ENCODE assay signal across 13 cellular contexts in the genomic region with DNA sequence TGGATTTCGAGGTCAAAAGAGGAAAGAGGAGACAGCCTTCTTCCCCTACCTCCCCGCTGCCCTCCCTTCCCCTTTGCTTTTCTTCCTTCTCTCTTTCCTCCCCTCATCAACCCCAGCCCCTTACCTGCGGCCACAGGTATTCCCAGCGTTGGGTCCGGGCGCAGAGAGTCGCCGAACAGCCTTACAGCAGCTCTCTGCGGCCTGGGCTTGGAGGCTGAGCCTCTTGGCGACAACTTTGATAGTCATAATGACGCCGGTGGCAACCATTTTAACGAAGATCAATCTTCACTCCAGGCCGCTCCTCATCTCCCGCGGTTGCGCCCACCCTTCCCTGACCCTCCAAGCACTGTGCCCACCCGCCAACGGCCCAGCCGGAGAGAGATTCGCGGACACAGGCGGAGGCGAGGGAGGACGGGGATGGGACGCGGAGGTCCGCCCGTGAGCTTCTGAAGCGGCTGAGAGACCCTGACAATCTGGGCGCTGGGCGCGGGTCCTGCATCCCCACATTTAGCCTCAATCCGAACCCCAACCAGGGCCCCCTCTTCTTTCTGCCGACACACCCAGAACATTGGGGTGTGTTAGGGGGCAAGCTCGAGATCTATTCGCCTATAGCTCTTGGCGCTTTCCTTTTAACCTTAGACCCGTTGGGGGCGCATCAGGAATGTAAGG. TPM values are rescaled to one million over a fixed set of nuclear protein-coding genes. Genes with fewer than 3 reads are reported as not detected.
DNase-seq lines count a peak whose midpoint lies in the region; ATAC-seq, FAIRE-seq and TF ChIP-seq lines count a peak whose summit lies in the region.
"Had no signal": no experiment of that assay in that cellular context is flagged by ENCODE, and none has a peak within 500 bp of the region (broad histone marks: within the 10 kb centered on the region; RNA-seq: fewer than 3 reads in every experiment).

No MANE protein-coding gene starts in this region.

- H3K9ac ChIP-seq in HepG2 (ENCODE audit: insufficient read depth, low read depth, low read length) (no peak overlapping the region), kidney (ENCODE audit: low read length in 2 of 2) (no peak overlapping the region)

- H2AFZ ChIP-seq in HepG2 (ENCODE audit: low read length): no peak overlapping the region

- ATAC-seq in HepG2 (no peak), right lobe of liver (no peak), Panc1 (no peak), upper lobe of right lung (no peak), GM18511 (IDR thresholded peaks at IDR 0.05; ENCODE audit: unreplicated experiment) (no peak)
- ATAC-seq: stimulated activated naive CD8-positive, alpha-beta T cell treated with anti-CD3 and anti-CD28 coated beads, Interleukin-15, amount 100 ng/mL, for 72 hours had no signal

- TF ChIP-seq CTCF in HepG2 (CRISPR knock-in tag; IDR thresholded peaks at IDR 0.05): no peak
- TF ChIP-seq CTCF in right lobe of liver (IDR thresholded peaks at IDR 0.05): no peak
- no peak for TF ChIP-seq CTCF in Panc1 (IDR thresholded peaks at IDR 0.05)
- no peak for TF ChIP-seq CTCF in kidney (IDR thresholded peaks at IDR 0.05; ENCODE audit: borderline replicate concordance, extremely low read depth, insufficient read depth)
- no peak for TF ChIP-seq CTCF in upper lobe of right lung (IDR thresholded peaks at IDR 0.05)

- intact Hi-C loops in HepG2 (cut with micrococcal nuclease; ENCODE audit: unreplicated experiment): no loop called here
- intact Hi-C loops in right lobe of liver (cut with DNase I): loop anchor here in 1 of 2 donors (10.0 kb wide), 1 partner anchor 400 kb away; no protein-coding TSS in a partner anchor
- intact Hi-C loops in Panc1 (cut with micrococcal nuclease; ENCODE audit: unreplicated experiment): loop anchor here (10.0 kb wide), 1 partner anchor 120 kb away; no protein-coding TSS in a partner anchor
- intact Hi-C loops in kidney (cut with DNase I): no loop called here
- intact Hi-C loops in upper lobe of right lung (cut with DNase I): no loop called here

- H3K4me2 ChIP-seq in HepG2 (ENCODE audit: low read depth, low read length): no peak overlapping the region

- H3K4me1 ChIP-seq in HepG2 (ENCODE audit: insufficient read depth, low read length): peaks cover 25% of the 10 kb centered on the region
- peaks cover 0 to 8% (median 4%) of the 10 kb centered on the region in 4 donors for H3K4me1 ChIP-seq in right lobe of liver
- peaks cover 9% of the 10 kb centered on the region for H3K4me1 ChIP-seq in Panc1 (ENCODE audit: control insufficient read depth, insufficient read depth, low read length)
- H3K4me1 ChIP-seq in kidney (ENCODE audit: control insufficient read depth in 1 of 2, insufficient read depth in 1 of 2, low read depth in 1 of 2, low read length in 2 of 2): peaks cover 0 to 10% of the 10 kb centered on the region in 2 donors
- peaks cover 10% of the 10 kb centered on the region for H3K4me1 ChIP-seq in upper lobe of right lung

- H3K4me3 ChIP-seq in HepG2 (replicated peaks in 1 of 3; ENCODE audit: insufficient read depth in 1 of 3, low read depth in 2 of 3, low read length in 3 of 3) (no peak overlapping the region), right lobe of liver (no peak overlapping the region), Panc1 (ENCODE audit: low read depth in 2 of 2, low read length in 2 of 2) (peak overlapping the region; percentile 30 to 48; a peak in 3 of 4 replicates), kidney (ENCODE audit: low read length in 2 of 2) (no peak overlapping the region), upper lobe of right lung (no peak overlapping the region)

- CTCF ChIA-PET in HepG2 (lab: Yijun Ruan, JAX; ENCODE audit: low intra/inter-chr PET ratio, low total read pairs) (interaction anchor here (0.8 to 2.1 kb wide), 3 partner anchors 395 to 718 kb away, joined by 3 to 26 read pairs (median 4); no protein-coding TSS in a partner anchor), Panc1 (lab: Charles Lee) (interaction anchor here (0.6 to 1.3 kb wide), 2 partner anchors 87 to 395 kb away, joined by 3 to 8 read pairs; no protein-coding TSS in a partner anchor)

- no peaks in the 10 kb centered on the region for H3K36me3 ChIP-seq in HepG2 (replicated peaks in 1 of 2; ENCODE audit: control insufficient read depth in 1 of 2, insufficient read depth in 2 of 2, low read length in 2 of 2)
- no peaks in the 10 kb centered on the region for H3K36me3 ChIP-seq in right lobe of liver
- H3K36me3 ChIP-seq in Panc1 (ENCODE audit: control insufficient read depth, insufficient read depth, low read length): no peaks in the 10 kb centered on the region
- H3K36me3 ChIP-seq in kidney (ENCODE audit: control insufficient read depth in 1 of 2, insufficient read depth in 2 of 2, low read length in 2 of 2): no peaks in the 10 kb centered on the region
- no peaks in the 10 kb centered on the region for H3K36me3 ChIP-seq in upper lobe of right lung

- no peak for FAIRE-seq in HepG2 (lab: Jason Lieb, UNC)
- FAIRE-seq in kidney (lab: Jason Lieb, UNC): no peak

- no TSS peak for BruUV-seq in HepG2 (replicated peaks; lab: Mats Ljungman, UMichigan)
- BruUV-seq in Panc1 (replicated peaks; lab: Mats Ljungman, UMichigan): no TSS peak

- no peaks in the 10 kb centered on the region for H3K79me2 ChIP-seq in HepG2 (ENCODE audit: insufficient read depth, low read length)

- no peaks in the 10 kb centered on the region for H4K20me1 ChIP-seq in HepG2 (ENCODE audit: insufficient read depth, low read length)

- H3K27ac ChIP-seq in HepG2 (ENCODE audit: extremely low read length, insufficient read depth, low read length): no peak overlapping the region
- H3K27ac ChIP-seq in right lobe of liver: no peak overlapping the region
- no peak overlapping the region for H3K27ac ChIP-seq in Panc1 (ENCODE audit: low read length)
- H3K27ac ChIP-seq in kidney (ENCODE audit: low read depth in 2 of 2, low read length in 2 of 2): no peak overlapping the region
- H3K27ac ChIP-seq in upper lobe of right lung: no peak overlapping the region
- H3K27ac ChIP-seq: C4-2B, dorsolateral prefrontal cortex had no signal

- POLR2A ChIA-PET in HepG2 (lab: Yijun Ruan, JAX) (no interaction called here), Panc1 (lab: Charles Lee) (no interaction called here)

- DNase-seq in HepG2 (ENCODE audit: low spot score): no peak
- DNase-seq in right lobe of liver: no peak
- DNase-seq in Panc1 (ENCODE audit: low read depth, low spot score): no peak
- peak; percentile 66 for DNase-seq in kidney
- no peak for DNase-seq in ureter (ENCODE audit: low spot score)
- DNase-seq in upper lobe of right lung: no peak
- no peak for DNase-seq in HuH-7.5 (ENCODE audit: low spot score)
- DNase-seq: dorsolateral prefrontal cortex; stimulated activated naive CD8-positive, alpha-beta T cell treated with anti-CD3 and anti-CD28 coated beads, Interleukin-15, amount 100 ng/mL, for 72 hours had no signal

- no peak for TF ChIP-seq EP300 in HepG2 (IDR thresholded peaks at IDR 0.05; ENCODE audit: low read depth in 2 of 2, low read length in 2 of 2)
- no peak for TF ChIP-seq EP300 in HepG2 (CRISPR knock-in tag; IDR thresholded peaks at IDR 0.05; ENCODE audit: borderline replicate concordance)

- TF ChIP-seq RAD21 in HepG2 (CRISPR knock-in tag; IDR thresholded peaks at IDR 0.05): no peak

- in situ Hi-C loops in HepG2 (cut with HindIII; ENCODE audit: extremely low pct_ligation_motif_present, low pct_unique_long_range_greater_than_20kb) (no loop called here), Panc1 (cut with HindIII; ENCODE audit: low pct_unique_long_range_greater_than_20kb, low sequenced_read_pairs) (no loop called here)

- WGBS in HepG2 (ENCODE audit: low lambda C conversion rate): 43% methylated on average over 40 of the region's 40 CpGs
- WGBS in right lobe of liver (ENCODE audit: insufficient coverage, low coverage, low lambda C conversion rate, missing lambda C conversion rate): 5% methylated on average over 23 of the region's 40 CpGs

- no peaks in the 10 kb centered on the region for H3K9me3 ChIP-seq in HepG2 (ENCODE audit: low read length)
- H3K9me3 ChIP-seq in right lobe of liver: no peaks in the 10 kb centered on the region
- no peaks in the 10 kb centered on the region for H3K9me3 ChIP-seq in Panc1 (ENCODE audit: control insufficient read depth, insufficient read depth, low read depth, low read length)
- peaks cover 0 to 9% of the 10 kb centered on the region in 2 donors for H3K9me3 ChIP-seq in kidney (ENCODE audit: control insufficient read depth in 1 of 2, low read length in 2 of 2)
- no peaks in the 10 kb centered on the region for H3K9me3 ChIP-seq in upper lobe of right lung

- TF ChIP-seq POLR2A in HepG2 (IDR thresholded peaks at IDR 0.05; ENCODE audit: insufficient read depth in 1 of 2, low read depth in 2 of 2, low read length in 2 of 2) (no peak), right lobe of liver (IDR thresholded peaks at IDR 0.05) (no peak)

- H3K27me3 ChIP-seq in HepG2 (ENCODE audit: control insufficient read depth in 1 of 2, insufficient read depth in 2 of 2, low read length in 2 of 2): peaks cover 13 to 87% of the 10 kb centered on the region in 2 experiments; a peak in 4 of 5 replicates
- H3K27me3 ChIP-seq in right lobe of liver: peaks cover 47 to 81% of the 10 kb centered on the region in 2 donors
- H3K27me3 ChIP-seq in Panc1 (ENCODE audit: control insufficient read depth, insufficient read depth, low read length): peaks cover 36% of the 10 kb centered on the region
- H3K27me3 ChIP-seq in upper lobe of right lung: peaks cover 99% of the 10 kb centered on the region

RNA-seq across cellular contexts. Expression of gene EVX2, which starts 1.5 kb away (rescaled TPM):
- total RNA-seq in HepG2 (2016; rRNA removed; fragmentation: Illumina TruSeq; extraction: Trizol) (not detected in 2 replicates), right lobe of liver (not detected), Panc1 (2021; ENCODE audit: unreplicated experiment) (not detected), kidney (not detected), ureter (not detected), upper lobe of right lung (not detected)
- total RNA-seq in HepG2 (2016; cell fraction: cytosol; rRNA removed; fragmentation: Illumina TruSeq; extraction: Trizol; ENCODE audit: low read depth): not detected in 2 replicates
- not detected in 2 replicates for total RNA-seq in HepG2 (2016; cell fraction: insoluble cytoplasmic fraction; rRNA removed; fragmentation: Illumina TruSeq; extraction: Trizol)
- total RNA-seq in HepG2 (2016; cell fraction: membrane; rRNA removed; fragmentation: Illumina TruSeq; extraction: Trizol): not detected in 2 replicates
- not detected in 2 replicates for total RNA-seq in HepG2 (2016; cell fraction: nucleus; rRNA removed; fragmentation: Illumina TruSeq; extraction: Trizol)
- polyA plus RNA-seq in HepG2 (2011; rRNA removed) (not detected in 2 replicates), kidney (ENCODE audit: insufficient read depth, low read depth, low replicate concordance) (not detected)
- not detected in 2 replicates for polyA plus RNA-seq in HepG2 (2011; cell fraction: cytosol; rRNA removed)
- not detected in 2 replicates for polyA plus RNA-seq in HepG2 (2011; cell fraction: nucleus; rRNA removed)
- polyA plus RNA-seq in HepG2 (2012): not detected in 2 replicates
- not detected in 2 replicates for polyA plus RNA-seq in HepG2 (2016; cell fraction: cytosol; fragmentation: Illumina TruSeq; extraction: Trizol; ENCODE audit: low read depth)
- polyA plus RNA-seq in HepG2 (2016; cell fraction: insoluble cytoplasmic fraction; fragmentation: Illumina TruSeq; extraction: Trizol; ENCODE audit: low read depth): not detected in 2 replicates
- not detected in 2 replicates for polyA plus RNA-seq in HepG2 (2016; cell fraction: membrane; fragmentation: Illumina TruSeq; extraction: Trizol; ENCODE audit: low read depth)
- not detected in 2 replicates for polyA plus RNA-seq in HepG2 (2016; cell fraction: nucleus; fragmentation: Illumina TruSeq; extraction: Trizol; ENCODE audit: insufficient read depth, low read depth)
- not detected in 2 replicates for polyA minus RNA-seq in HepG2 (2011; rRNA and poly(A)+ RNA removed; ENCODE audit: low replicate concordance)
- not detected in 2 replicates for polyA minus RNA-seq in HepG2 (2011; cell fraction: cytosol; rRNA and poly(A)+ RNA removed)
- polyA minus RNA-seq in HepG2 (2011; cell fraction: nucleus; rRNA and poly(A)+ RNA removed): not detected in 2 replicates
- polyA plus RNA-seq in Panc1 (2012; ENCODE audit: insufficient read length): not detected
- total RNA-seq: fibroblast of villous mesenchyme, LHCN-M2 had no signal

RNA-seq across cellular contexts. Expression of gene HOXD13, which starts 7.3 kb away (rescaled TPM):
- total RNA-seq in HepG2 (2016; rRNA removed; fragmentation: Illumina TruSeq; extraction: Trizol) (not detected in 2 replicates), right lobe of liver (not detected), Panc1 (2021; ENCODE audit: unreplicated experiment) (not detected), kidney (not detected), ureter (not detected), upper lobe of right lung (not detected)
- total RNA-seq in HepG2 (2016; cell fraction: cytosol; rRNA removed; fragmentation: Illumina TruSeq; extraction: Trizol; ENCODE audit: low read depth): not detected in 2 replicates
- not detected in 2 replicates for total RNA-seq in HepG2 (2016; cell fraction: insoluble cytoplasmic fraction; rRNA removed; fragmentation: Illumina TruSeq; extraction: Trizol)
- total RNA-seq in HepG2 (2016; cell fraction: membrane; rRNA removed; fragmentation: Illumina TruSeq; extraction: Trizol): not detected in 2 replicates
- total RNA-seq in HepG2 (2016; cell fraction: nucleus; rRNA removed; fragmentation: Illumina TruSeq; extraction: Trizol): not detected in 2 replicates
- polyA plus RNA-seq in HepG2 (2011; rRNA removed) (not detected in 2 replicates), kidney (ENCODE audit: insufficient read depth, low read depth, low replicate concordance) (not detected)
- not detected in 2 replicates for polyA plus RNA-seq in HepG2 (2011; cell fraction: cytosol; rRNA removed)
- polyA plus RNA-seq in HepG2 (2011; cell fraction: nucleus; rRNA removed): not detected in 2 replicates
- polyA plus RNA-seq in HepG2 (2012): not detected in 2 replicates
- not detected in 2 replicates for polyA plus RNA-seq in HepG2 (2016; cell fraction: cytosol; fragmentation: Illumina TruSeq; extraction: Trizol; ENCODE audit: low read depth)
- not detected in 2 replicates for polyA plus RNA-seq in HepG2 (2016; cell fraction: insoluble cytoplasmic fraction; fragmentation: Illumina TruSeq; extraction: Trizol; ENCODE audit: low read depth)
- not detected in 2 replicates for polyA plus RNA-seq in HepG2 (2016; cell fraction: membrane; fragmentation: Illumina TruSeq; extraction: Trizol; ENCODE audit: low read depth)
- not detected in 2 replicates for polyA plus RNA-seq in HepG2 (2016; cell fraction: nucleus; fragmentation: Illumina TruSeq; extraction: Trizol; ENCODE audit: insufficient read depth, low read depth)
- polyA minus RNA-seq in HepG2 (2011; rRNA and poly(A)+ RNA removed; ENCODE audit: low replicate concordance): not detected in 2 replicates
- not detected in 2 replicates for polyA minus RNA-seq in HepG2 (2011; cell fraction: cytosol; rRNA and poly(A)+ RNA removed)
- polyA minus RNA-seq in HepG2 (2011; cell fraction: nucleus; rRNA and poly(A)+ RNA removed): not detected in 2 replicates
- not detected for polyA plus RNA-seq in Panc1 (2012; ENCODE audit: insufficient read length)
- total RNA-seq: dorsolateral prefrontal cortex, LHCN-M2 had no signal

RNA-seq across cellular contexts. Expression of gene HOXD12, which starts 14.3 kb away (rescaled TPM):
- total RNA-seq in HepG2 (2016; rRNA removed; fragmentation: Illumina TruSeq; extraction: Trizol) (not detected in 2 replicates), right lobe of liver (not detected), Panc1 (2021; ENCODE audit: unreplicated experiment) (0.13 TPM), kidney (not detected), ureter (not detected), upper lobe of right lung (not detected)
- not detected in 2 replicates for total RNA-seq in HepG2 (2016; cell fraction: cytosol; rRNA removed; fragmentation: Illumina TruSeq; extraction: Trizol; ENCODE audit: low read depth)
- total RNA-seq in HepG2 (2016; cell fraction: insoluble cytoplasmic fraction; rRNA removed; fragmentation: Illumina TruSeq; extraction: Trizol): not detected in 2 replicates
- total RNA-seq in HepG2 (2016; cell fraction: membrane; rRNA removed; fragmentation: Illumina TruSeq; extraction: Trizol): not detected in 2 replicates
- not detected in 2 replicates for total RNA-seq in HepG2 (2016; cell fraction: nucleus; rRNA removed; fragmentation: Illumina TruSeq; extraction: Trizol)
- polyA plus RNA-seq in HepG2 (2011; rRNA removed) (not detected in 2 replicates), kidney (ENCODE audit: insufficient read depth, low read depth, low replicate concordance) (not detected)
- polyA plus RNA-seq in HepG2 (2011; cell fraction: cytosol; rRNA removed): not detected in 2 replicates
- polyA plus RNA-seq in HepG2 (2011; cell fraction: nucleus; rRNA removed): not detected in 2 replicates
- not detected in 2 replicates for polyA plus RNA-seq in HepG2 (2012)
- polyA plus RNA-seq in HepG2 (2016; cell fraction: cytosol; fragmentation: Illumina TruSeq; extraction: Trizol; ENCODE audit: low read depth): not detected in 2 replicates
- polyA plus RNA-seq in HepG2 (2016; cell fraction: insoluble cytoplasmic fraction; fragmentation: Illumina TruSeq; extraction: Trizol; ENCODE audit: low read depth): not detected in 2 replicates
- not detected in 2 replicates for polyA plus RNA-seq in HepG2 (2016; cell fraction: membrane; fragmentation: Illumina TruSeq; extraction: Trizol; ENCODE audit: low read depth)
- polyA plus RNA-seq in HepG2 (2016; cell fraction: nucleus; fragmentation: Illumina TruSeq; extraction: Trizol; ENCODE audit: insufficient read depth, low read depth): not detected in 2 replicates
- polyA minus RNA-seq in HepG2 (2011; rRNA and poly(A)+ RNA removed; ENCODE audit: low replicate concordance): not detected in 2 replicates
- polyA minus RNA-seq in HepG2 (2011; cell fraction: cytosol; rRNA and poly(A)+ RNA removed): not detected in 2 replicates
- polyA minus RNA-seq in HepG2 (2011; cell fraction: nucleus; rRNA and poly(A)+ RNA removed): not detected in 2 replicates
- polyA plus RNA-seq in Panc1 (2012; ENCODE audit: insufficient read length): not detected
- total RNA-seq: dorsolateral prefrontal cortex, fibroblast of villous mesenchyme, LHCN-M2 had no signal

RNA-seq across cellular contexts. Expression of gene HOXD11, which starts 21.8 kb away (rescaled TPM):
- total RNA-seq in HepG2 (2016; rRNA removed; fragmentation: Illumina TruSeq; extraction: Trizol) (not detected in 2 replicates), right lobe of liver (not detected), Panc1 (2021; ENCODE audit: unreplicated experiment) (0.49 TPM), kidney (15.9 TPM), ureter (1.2 TPM), upper lobe of right lung (not detected)
- total RNA-seq in HepG2 (2016; cell fraction: cytosol; rRNA removed; fragmentation: Illumina TruSeq; extraction: Trizol; ENCODE audit: low read depth): not detected in 2 replicates
- not detected in 2 replicates for total RNA-seq in HepG2 (2016; cell fraction: insoluble cytoplasmic fraction; rRNA removed; fragmentation: Illumina TruSeq; extraction: Trizol)
- not detected in 2 replicates for total RNA-seq in HepG2 (2016; cell fraction: membrane; rRNA removed; fragmentation: Illumina TruSeq; extraction: Trizol)
- total RNA-seq in HepG2 (2016; cell fraction: nucleus; rRNA removed; fragmentation: Illumina TruSeq; extraction: Trizol): not detected in 2 replicates
- polyA plus RNA-seq in HepG2 (2011; rRNA removed) (not detected in 2 replicates), kidney (ENCODE audit: insufficient read depth, low read depth, low replicate concordance) (5.8 TPM)
- not detected in 2 replicates for polyA plus RNA-seq in HepG2 (2011; cell fraction: cytosol; rRNA removed)
- not detected in 2 replicates for polyA plus RNA-seq in HepG2 (2011; cell fraction: nucleus; rRNA removed)
- not detected in 2 replicates for polyA plus RNA-seq in HepG2 (2012)
- polyA plus RNA-seq in HepG2 (2016; cell fraction: cytosol; fragmentation: Illumina TruSeq; extraction: Trizol; ENCODE audit: low read depth): not detected in 2 replicates
- not detected in 2 replicates for polyA plus RNA-seq in HepG2 (2016; cell fraction: insoluble cytoplasmic fraction; fragmentation: Illumina TruSeq; extraction: Trizol; ENCODE audit: low read depth)
- not detected in 2 replicates for polyA plus RNA-seq in HepG2 (2016; cell fraction: membrane; fragmentation: Illumina TruSeq; extraction: Trizol; ENCODE audit: low read depth)
- polyA plus RNA-seq in HepG2 (2016; cell fraction: nucleus; fragmentation: Illumina TruSeq; extraction: Trizol; ENCODE audit: insufficient read depth, low read depth): not detected in 2 replicates
- 0.72 TPM in 1 of 2 replicates, not detected in the other for polyA minus RNA-seq in HepG2 (2011; rRNA and poly(A)+ RNA removed; ENCODE audit: low replicate concordance)
- not detected in 2 replicates for polyA minus RNA-seq in HepG2 (2011; cell fraction: cytosol; rRNA and poly(A)+ RNA removed)
- polyA minus RNA-seq in HepG2 (2011; cell fraction: nucleus; rRNA and poly(A)+ RNA removed): not detected in 2 replicates
- 0.35 TPM for polyA plus RNA-seq in Panc1 (2012; ENCODE audit: insufficient read length)
- total RNA-seq: dorsolateral prefrontal cortex, LHCN-M2 had no signal

RNA-seq across cellular contexts. Expression of gene HOXD10, which starts 31.3 kb away (rescaled TPM):
- total RNA-seq in HepG2 (2016; rRNA removed; fragmentation: Illumina TruSeq; extraction: Trizol) (not detected in 2 replicates), right lobe of liver (not detected), Panc1 (2021; ENCODE audit: unreplicated experiment) (not detected), kidney (35.4 TPM), ureter (4.4 TPM), upper lobe of right lung (0.55 TPM)
- not detected in 2 replicates for total RNA-seq in HepG2 (2016; cell fraction: cytosol; rRNA removed; fragmentation: Illumina TruSeq; extraction: Trizol; ENCODE audit: low read depth)
- total RNA-seq in HepG2 (2016; cell fraction: insoluble cytoplasmic fraction; rRNA removed; fragmentation: Illumina TruSeq; extraction: Trizol): not detected in 2 replicates
- not detected in 2 replicates for total RNA-seq in HepG2 (2016; cell fraction: membrane; rRNA removed; fragmentation: Illumina TruSeq; extraction: Trizol)
- total RNA-seq in HepG2 (2016; cell fraction: nucleus; rRNA removed; fragmentation: Illumina TruSeq; extraction: Trizol): not detected in 2 replicates
- polyA plus RNA-seq in HepG2 (2011; rRNA removed) (not detected in 2 replicates), kidney (ENCODE audit: insufficient read depth, low read depth, low replicate concordance) (28.2 TPM)
- polyA plus RNA-seq in HepG2 (2011; cell fraction: cytosol; rRNA removed): not detected in 2 replicates
- polyA plus RNA-seq in HepG2 (2011; cell fraction: nucleus; rRNA removed): not detected in 2 replicates
- not detected in 2 replicates for polyA plus RNA-seq in HepG2 (2012)
- not detected in 2 replicates for polyA plus RNA-seq in HepG2 (2016; cell fraction: cytosol; fragmentation: Illumina TruSeq; extraction: Trizol; ENCODE audit: low read depth)
- not detected in 2 replicates for polyA plus RNA-seq in HepG2 (2016; cell fraction: insoluble cytoplasmic fraction; fragmentation: Illumina TruSeq; extraction: Trizol; ENCODE audit: low read depth)
- polyA plus RNA-seq in HepG2 (2016; cell fraction: membrane; fragmentation: Illumina TruSeq; extraction: Trizol; ENCODE audit: low read depth): not detected in 2 replicates
- not detected in 2 replicates for polyA plus RNA-seq in HepG2 (2016; cell fraction: nucleus; fragmentation: Illumina TruSeq; extraction: Trizol; ENCODE audit: insufficient read depth, low read depth)
- polyA minus RNA-seq in HepG2 (2011; rRNA and poly(A)+ RNA removed; ENCODE audit: low replicate concordance): not detected in 2 replicates
- polyA minus RNA-seq in HepG2 (2011; cell fraction: cytosol; rRNA and poly(A)+ RNA removed): not detected in 2 replicates
- not detected in 2 replicates for polyA minus RNA-seq in HepG2 (2011; cell fraction: nucleus; rRNA and poly(A)+ RNA removed)
- polyA plus RNA-seq in Panc1 (2012; ENCODE audit: insufficient read length): 0.46 TPM
- total RNA-seq: LHCN-M2 had no signal

Comparison
In these comparisons a context has a peak if more than half of its experiments do, and no peak if none do; other contexts are left out.
1. H3K4me3 ChIP-seq: peak in Panc1 (2 of 2); none in HepG2 (0 of 3), right lobe of liver (0 of 3), kidney (0 of 2) and upper lobe of right lung (single experiment).